Comparison of ENCODE assay signal across 10 cellular contexts in the genomic region with DNA sequence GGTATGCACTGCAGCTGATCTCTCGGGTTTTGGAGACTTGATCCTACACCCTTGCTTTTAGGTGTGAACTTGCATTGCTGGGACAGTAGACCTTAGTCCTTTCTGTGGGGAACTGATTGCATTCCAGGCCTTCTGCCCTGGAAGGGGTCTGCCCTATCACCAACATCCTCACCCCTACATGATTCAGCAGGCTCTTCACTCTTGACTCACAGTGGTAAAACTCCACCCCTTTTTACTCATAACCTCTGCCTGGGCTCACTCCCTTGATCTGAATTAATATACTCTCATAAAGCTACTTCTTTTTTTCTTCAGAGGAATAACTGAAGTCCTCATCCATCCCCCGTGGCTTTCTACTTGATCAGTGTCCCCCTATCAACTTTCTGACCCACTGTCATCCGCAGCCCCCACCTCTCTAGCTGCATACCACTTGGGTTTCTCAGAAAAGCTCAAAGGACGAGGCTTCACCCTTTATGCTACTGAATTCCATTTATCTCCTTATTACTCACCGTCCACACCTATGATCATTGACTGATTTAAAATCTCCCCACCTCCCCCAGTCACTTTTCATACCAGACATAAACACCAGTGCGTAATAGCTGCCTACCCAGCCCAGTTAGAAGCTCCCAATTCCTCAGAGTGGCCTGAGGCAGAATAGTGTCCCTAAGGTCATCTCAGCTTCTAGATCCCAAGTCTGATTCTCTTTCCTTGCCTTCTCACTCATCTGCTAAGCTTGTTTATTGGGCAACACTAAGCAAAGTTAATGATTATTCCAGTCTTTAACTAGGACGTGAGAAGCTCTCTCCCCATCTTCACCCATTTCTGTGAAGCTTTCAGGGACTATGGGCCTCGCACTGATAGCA. TPM values are rescaled to one million over a fixed set of nuclear protein-coding genes. Genes with fewer than 3 reads are reported as not detected.
DNase-seq lines count a peak whose midpoint lies in the region; ATAC-seq and TF ChIP-seq lines count a peak whose summit lies in the region.
"Had no signal": no experiment of that assay in that cellular context is flagged by ENCODE, and none has a peak within 500 bp of the region (broad histone marks: within the 10 kb centered on the region; RNA-seq: fewer than 3 reads in every experiment).

No MANE protein-coding gene starts in this region.

- no peak overlapping the region for H2AK5ac ChIP-seq in mesendoderm (ENCODE audit: low read length)

- H3K36me3 ChIP-seq in adipocyte (ENCODE audit: control insufficient read depth, insufficient read depth, low read length, severe bottlenecking) (no peaks in the 10 kb centered on the region), mesendoderm (ENCODE audit: control insufficient read depth, insufficient read depth, low read length) (no peaks in the 10 kb centered on the region), MM.1S (replicated peaks; ENCODE audit: insufficient read depth, low read length) (no peaks in the 10 kb centered on the region), vagina (no peaks in the 10 kb centered on the region)
- H3K36me3 ChIP-seq: colonic mucosa had no signal

- H3K4me1 ChIP-seq in adipocyte (ENCODE audit: control insufficient read depth, insufficient read depth, low read length) (peaks cover 36% of the 10 kb centered on the region), mesendoderm (ENCODE audit: control insufficient read depth, low read depth, low read length) (no peaks in the 10 kb centered on the region), MM.1S (ENCODE audit: low read length) (no peaks in the 10 kb centered on the region), vagina (no peaks in the 10 kb centered on the region)
- H3K4me1 ChIP-seq: colonic mucosa had no signal

- TF ChIP-seq POLR2A in vagina (IDR thresholded peaks at IDR 0.05) = no peak

- no peaks in the 10 kb centered on the region for H4K20me1 ChIP-seq in MM.1S (ENCODE audit: insufficient read depth, low read length)

- no peaks in the 10 kb centered on the region for H3K79me2 ChIP-seq in mesendoderm (ENCODE audit: control insufficient read depth, insufficient read depth, low read length)
- no peaks in the 10 kb centered on the region for H3K79me2 ChIP-seq in MM.1S (ENCODE audit: low read length)

- no peak overlapping the region for H2BK120ac ChIP-seq in mesendoderm (ENCODE audit: low read depth, low read length)

- intact Hi-C loops in vagina (cut with DNase I) = no loop called here

- no peaks in the 10 kb centered on the region for H3K9me3 ChIP-seq in adipocyte (ENCODE audit: control insufficient read depth, low read length)
- H3K9me3 ChIP-seq in MM.1S (replicated peaks; ENCODE audit: insufficient read depth, low read length) = no peaks in the 10 kb centered on the region
- no peaks in the 10 kb centered on the region for H3K9me3 ChIP-seq in vagina
- H3K9me3 ChIP-seq: colonic mucosa had no signal

- H3K4me3 ChIP-seq in adipocyte (ENCODE audit: low read length) = no peak overlapping the region
- H3K4me3 ChIP-seq in mesendoderm (ENCODE audit: low read length) = no peak overlapping the region
- no peak overlapping the region for H3K4me3 ChIP-seq in MM.1S (ENCODE audit: low read length)
- H3K4me3 ChIP-seq in vagina = no peak overlapping the region
- H3K4me3 ChIP-seq: colonic mucosa had no signal

- no peaks in the 10 kb centered on the region for H3K79me1 ChIP-seq in mesendoderm (ENCODE audit: low read length)

- H3K4me2 ChIP-seq in mesendoderm (ENCODE audit: low read length) (no peak overlapping the region), MM.1S (ENCODE audit: low read depth, low read length) (no peak overlapping the region)

- no peak overlapping the region for H2BK5ac ChIP-seq in mesendoderm (ENCODE audit: low read length)

- TF ChIP-seq CTCF in MM.1S (IDR thresholded peaks at IDR 0.05; ENCODE audit: low read length) = no peak
- TF ChIP-seq CTCF in vagina (IDR thresholded peaks at IDR 0.05) = no peak

- no peaks in the 10 kb centered on the region for H3F3A ChIP-seq in MM.1S (ENCODE audit: insufficient read depth, low read length)

- H3K9me2 ChIP-seq in MM.1S (replicated peaks; ENCODE audit: insufficient read depth, low read length) = no peaks in the 10 kb centered on the region

- H4K8ac ChIP-seq in mesendoderm (ENCODE audit: low read depth, low read length) = no peak overlapping the region

- no peak overlapping the region for H3K27ac ChIP-seq in mesendoderm (ENCODE audit: low read depth, low read length)
- H3K27ac ChIP-seq in MM.1S (ENCODE audit: low read length) = no peak overlapping the region
- H3K27ac ChIP-seq in vagina = no peak overlapping the region
- H3K27ac ChIP-seq: colonic mucosa had no signal

- peak; percentile 88 for DNase-seq in EL
- peak; percentile 89 for DNase-seq in M059J (ENCODE audit: low read depth)
- DNase-seq in adipocyte (ENCODE audit: low read depth) = peak; percentile 38
- peak; percentile 53 for DNase-seq in mesendoderm
- no peak for DNase-seq in MM.1S
- DNase-seq in GF-D8 (lab: John Stamatoyannopoulos, UW) = no peak
- no peak for DNase-seq in vagina (ENCODE audit: extremely low spot score in 2 of 2)
- DNase-seq: colonic mucosa, kidney had no signal

- H4K5ac ChIP-seq in mesendoderm (ENCODE audit: low read length) = no peak overlapping the region

- no peak overlapping the region for H3K18ac ChIP-seq in mesendoderm (ENCODE audit: low read length)

- H2AFZ ChIP-seq in MM.1S (ENCODE audit: low read length) = no peak overlapping the region

- ATAC-seq in GM21786 (IDR thresholded peaks at IDR 0.05; ENCODE audit: unreplicated experiment) = no peak

- H3K27me3 ChIP-seq in adipocyte (replicated peaks; ENCODE audit: control insufficient read depth, insufficient read depth, low read length) = no peaks in the 10 kb centered on the region
- no peaks in the 10 kb centered on the region for H3K27me3 ChIP-seq in mesendoderm (ENCODE audit: insufficient read depth, low read length, poor library complexity)
- no peaks in the 10 kb centered on the region for H3K27me3 ChIP-seq in MM.1S (replicated peaks; ENCODE audit: insufficient read depth, low read length)
- H3K27me3 ChIP-seq in vagina = no peaks in the 10 kb centered on the region
- H3K27me3 ChIP-seq: colonic mucosa had no signal

- H3K9ac ChIP-seq in adipocyte (ENCODE audit: low read length) (no peak overlapping the region), mesendoderm (ENCODE audit: low read length) (no peak overlapping the region), MM.1S (ENCODE audit: low read length) (no peak overlapping the region)

- no peak overlapping the region for H2BK15ac ChIP-seq in mesendoderm (replicated peaks; ENCODE audit: low read depth)

- H3K23ac ChIP-seq in mesendoderm (ENCODE audit: low read length) = no peak overlapping the region

- WGBS in mesendoderm (ENCODE audit: extremely low coverage, insufficient coverage, low lambda C conversion rate) = no CpG with 5 or more reads among the region's 8 CpGs

- H3K56ac ChIP-seq in mesendoderm (ENCODE audit: low read length) = no peak overlapping the region

- no peak overlapping the region for H3K4ac ChIP-seq in mesendoderm (ENCODE audit: low read depth, low read length)

RNA-seq across cellular contexts. Expression of gene DDX60L, which starts 6.9 kb away (rescaled TPM):
- 17.0 and 21.5 TPM in 2 replicates for total RNA-seq in M059J (2014; rRNA removed; shearing (Covaris generic))
- 0.07 TPM for polyA plus RNA-seq in mesendoderm (2013, experiment 1 of 2)
- 0.15 TPM for polyA plus RNA-seq in mesendoderm (2013, experiment 2 of 2)
- total RNA-seq in vagina = 11.3 TPM

RNA-seq across cellular contexts. Expression of gene PALLD, which starts 9.7 kb away (rescaled TPM):
- total RNA-seq in M059J (2014; rRNA removed; shearing (Covaris generic)) = 21.6 and 46.0 TPM in 2 replicates
- 6.6 TPM for polyA plus RNA-seq in mesendoderm (2013, experiment 1 of 2)
- 6.9 TPM for polyA plus RNA-seq in mesendoderm (2013, experiment 2 of 2)
- total RNA-seq in vagina = 229 TPM

Comparison
In these comparisons a context has a peak if more than half of its experiments do, and no peak if none do; other contexts are left out.
1. DNase-seq: peak in EL (single experiment), M059J (single experiment), adipocyte (single experiment) and mesendoderm (single experiment); none in MM.1S (single experiment), GF-D8 (single experiment) and vagina (0 of 2).